In genomic region chr19:11052391-11052790, GRCh38 we compare ENCODE assay signal across 24 cellular contexts. TPM values are rescaled to one million over a fixed set of nuclear protein-coding genes. Genes with fewer than 3 reads are reported as not detected.
DNase-seq lines count a peak whose midpoint lies in the region; ATAC-seq, FAIRE-seq and TF ChIP-seq lines count a peak whose summit lies in the region.
"Had no signal": no experiment of that assay in that cellular context is flagged by ENCODE, and none has a peak within 500 bp of the region (broad histone marks: within the 10 kb centered on the region; RNA-seq: fewer than 3 reads in every experiment).

No MANE protein-coding gene starts in this region.

- CTCF ChIA-PET in activated CD4-positive, alpha-beta T cell treated with anti-CD3 and anti-CD28 coated beads, Interleukin-2, amount 10 ng/mL, durations not matched to agents 7 days and 5 days (lab: Charles Lee): interaction anchor here (1.2 kb wide), 1 partner anchor 74 kb away, joined by 3 read pairs; no protein-coding TSS in a partner anchor
- CTCF ChIA-PET in GM12878 (lab: Yijun Ruan, JAX): interaction anchor here (1.3 to 1.7 kb wide), 2 partner anchors 73 to 116 kb away, joined by 3 to 5 read pairs; no protein-coding TSS in a partner anchor

- no peak overlapping the region for H2AFZ ChIP-seq in Karpas-422 (ENCODE audit: low read length)
- no peak overlapping the region for H2AFZ ChIP-seq in GM12878 (ENCODE audit: control insufficient read depth, low read depth, low read length)
- H2AFZ ChIP-seq in trophoblast cell (ENCODE audit: insufficient read depth, low read length, poor library complexity): no peak overlapping the region

- BruUV-seq in GM12878 (replicated peaks; lab: Mats Ljungman, UMichigan): no TSS peak

- H3K36me3 Mint-ChIP-seq in activated CD4-positive, alpha-beta T cell treated with anti-CD3 and anti-CD28 coated beads, Interleukin-2, amount 10 ng/mL, durations not matched to agents 7 days and 5 days (ENCODE audit: low read depth): peaks cover 13% of the 10 kb centered on the region
- peaks cover 57 to 80% of the 10 kb centered on the region in 2 donors for H3K36me3 Mint-ChIP-seq in CD14-positive monocyte

- peak overlapping the region; percentile 72 for H3K27ac Mint-ChIP-seq in activated CD4-positive, alpha-beta T cell treated with anti-CD3 and anti-CD28 coated beads, Interleukin-2, amount 10 ng/mL, durations not matched to agents 7 days and 5 days
- H3K27ac Mint-ChIP-seq in CD14-positive monocyte: no peak overlapping the region
- H3K27ac Mint-ChIP-seq: activated CD8-positive, alpha-beta memory T cell treated with anti-CD3 and anti-CD28 coated beads, Interleukin-2, amount 10 ng/mL, durations not matched to agents 7 days and 5 days; activated naive CD8-positive, alpha-beta T cell treated with anti-CD3 and anti-CD28 coated beads, Interleukin-2, amount 50 U/mL, for 24 hours; activated T-helper 2 cell treated with anti-CD3 and anti-CD28 coated beads, Interferon-gamma antibody, Interleukin-2, Interleukin-4, amounts not matched to agents 10 μg/mL and 5 μg/mL and 100 μg/mL, durations not matched to agents 14 hours and 24 hours and 36 hours had no signal

- no peak overlapping the region for H2BK12ac ChIP-seq in trophoblast cell (ENCODE audit: low read length)

- no peak overlapping the region for H3K14ac ChIP-seq in trophoblast cell (ENCODE audit: low read length)

- H3K4me2 ChIP-seq in Karpas-422 (ENCODE audit: low read depth, low read length, poor library complexity, severe bottlenecking) (peak overlapping the region; percentile 79), GM12878 (ENCODE audit: control insufficient read depth, insufficient read depth) (0 out of 2 replicates have a peak overlapping the region, but pooled peaks have one; percentile 13), trophoblast cell (ENCODE audit: low read length) (no peak overlapping the region)

- H3K27me3 Mint-ChIP-seq in activated CD4-positive, alpha-beta T cell treated with anti-CD3 and anti-CD28 coated beads, Interleukin-2, amount 10 ng/mL, durations not matched to agents 7 days and 5 days: no peaks in the 10 kb centered on the region
- H3K27me3 Mint-ChIP-seq in CD14-positive monocyte (ENCODE audit: low read depth in 3 of 3): peaks cover 7 to 36% (median 26%) of the 10 kb centered on the region in 3 donors
- H3K27me3 Mint-ChIP-seq: activated CD8-positive, alpha-beta memory T cell treated with anti-CD3 and anti-CD28 coated beads, Interleukin-2, amount 10 ng/mL, durations not matched to agents 7 days and 5 days; activated naive CD8-positive, alpha-beta T cell treated with anti-CD3 and anti-CD28 coated beads, Interleukin-2, amount 50 U/mL, for 24 hours; stimulated activated naive CD8-positive, alpha-beta T cell treated with anti-CD3 and anti-CD28 coated beads, Interleukin-15, amount 100 ng/mL, for 72 hours had no signal

- peaks cover 11% of the 10 kb centered on the region for H3K79me2 ChIP-seq in Karpas-422 (ENCODE audit: low read length)
- no peaks in the 10 kb centered on the region; the same call in 1 of the 2 replicates for H3K79me2 ChIP-seq in GM12878 (ENCODE audit: control insufficient read depth, insufficient read depth, low read length)
- no peaks in the 10 kb centered on the region for H3K79me2 ChIP-seq in trophoblast cell (ENCODE audit: control insufficient read depth, insufficient read depth, low read length, poor library complexity)

- peak overlapping the region; percentile 19 for H3K9ac ChIP-seq in Karpas-422 (ENCODE audit: low read length)
- H3K9ac ChIP-seq in GM12878 (ENCODE audit: control insufficient read depth, insufficient read depth, low read length): no peak overlapping the region
- no peak overlapping the region for H3K9ac ChIP-seq in trophoblast cell (ENCODE audit: low read length)

- in situ Hi-C loops in GM12878 (cut with MboI): no loop called here

- DNase-seq in activated CD4-positive, alpha-beta T cell treated with anti-CD3 and anti-CD28 coated beads, Interleukin-2, amount 10 ng/mL, durations not matched to agents 7 days and 5 days: no peak
- DNase-seq in activated CD4-positive, alpha-beta T cell treated with anti-CD3 and anti-CD28 coated beads, Interleukin-2, amount 50 U/mL, for 48 hours: no peak
- DNase-seq in Karpas-422 (no peak), GM12878 (ENCODE audit: low read depth, low spot score) (no peak), trophoblast cell (peak; percentile 58 to 62), CD14-positive monocyte (ENCODE audit: low spot score) (no peak), NCI-H1436 (lab: John Stamatoyannopoulos, UW) (no peak), NCI-H748 treated with DMSO at 0.1 percent for 48 hours (lab: John Stamatoyannopoulos, UW) (no peak)
- DNase-seq: 8988T; activated CD4-positive, alpha-beta T cell treated with anti-CD3 and anti-CD28 coated beads for 48 hours; activated CD8-positive, alpha-beta memory T cell treated with anti-CD3 and anti-CD28 coated beads, Interleukin-2, amount 10 ng/mL, durations not matched to agents 7 days and 5 days; activated naive CD8-positive, alpha-beta T cell treated with anti-CD3 and anti-CD28 coated beads, Interleukin-2, amount 50 U/mL, for 24 hours; brain microvascular endothelial cell; GDM1; kidney glomerular epithelial cell; mammary epithelial cell; NCI-H1930; stimulated activated CD4-positive, alpha-beta T cell treated with anti-CD3 and anti-CD28 coated beads, Interleukin-4, amount 100 ng/mL, for 4 hours; stimulated activated naive CD8-positive, alpha-beta T cell treated with anti-CD3 and anti-CD28 coated beads, Interleukin-15, amount 100 ng/mL, for 72 hours had no signal

- POLR2A ChIA-PET in activated CD4-positive, alpha-beta T cell treated with anti-CD3 and anti-CD28 coated beads, Interleukin-2, amount 10 ng/mL, durations not matched to agents 7 days and 5 days (lab: Charles Lee): no interaction called here
- POLR2A ChIA-PET in GM12878 (lab: Charles Lee): no interaction called here

- no peak overlapping the region for H4K12ac ChIP-seq in trophoblast cell (ENCODE audit: low read depth, low read length)

- H3K23ac ChIP-seq in trophoblast cell (ENCODE audit: low read length): no peak overlapping the region

- H3K9me2 ChIP-seq in Karpas-422 (replicated peaks; ENCODE audit: insufficient read depth, low read length): no peaks in the 10 kb centered on the region

- H4K20me1 ChIP-seq in Karpas-422 (ENCODE audit: insufficient read depth, low read depth, low read length): no peaks in the 10 kb centered on the region
- no peaks in the 10 kb centered on the region for H4K20me1 ChIP-seq in GM12878 (ENCODE audit: control insufficient read depth, insufficient read depth)

- RAD21 ChIA-PET in GM12878 (lab: Charles Lee; ENCODE audit: unreplicated experiment): interaction anchor here (0.7 kb wide), 1 partner anchor 37 kb away, joined by 3 read pairs; the partner anchor contains the start of gene LDLR

- no peak overlapping the region for H3K4me3 Mint-ChIP-seq in activated CD4-positive, alpha-beta T cell treated with anti-CD3 and anti-CD28 coated beads, Interleukin-2, amount 10 ng/mL, durations not matched to agents 7 days and 5 days
- no peak overlapping the region for H3K4me3 Mint-ChIP-seq in CD14-positive monocyte
- H3K4me3 Mint-ChIP-seq: activated CD8-positive, alpha-beta memory T cell treated with anti-CD3 and anti-CD28 coated beads, Interleukin-2, amount 10 ng/mL, durations not matched to agents 7 days and 5 days; activated naive CD8-positive, alpha-beta T cell treated with anti-CD3 and anti-CD28 coated beads, Interleukin-2, amount 50 U/mL, for 24 hours; stimulated activated naive CD8-positive, alpha-beta T cell treated with anti-CD3 and anti-CD28 coated beads, Interleukin-15, amount 100 ng/mL, for 72 hours had no signal

- 77% methylated on average over 6 of the region's 6 CpGs for WGBS in GM12878 (ENCODE audit: insufficient coverage, insufficient replicate concordance, low lambda C conversion rate, missing lambda C conversion rate)
- WGBS in trophoblast cell (ENCODE audit: extremely low coverage, insufficient coverage, insufficient read length): no CpG with 5 or more reads among the region's 6 CpGs

- no peak overlapping the region for H2AK5ac ChIP-seq in trophoblast cell (ENCODE audit: low read length)

- peaks cover 4% of the 10 kb centered on the region; the same call in 1 of the 2 replicates for H3K36me3 ChIP-seq in Karpas-422 (ENCODE audit: insufficient read depth, low read length)
- peaks cover 9 to 13% of the 10 kb centered on the region in 2 experiments; a peak in 3 of 4 replicates for H3K36me3 ChIP-seq in GM12878 (ENCODE audit: control insufficient read depth in 2 of 2, insufficient read depth in 2 of 2, low read length in 1 of 2)
- peaks cover 57 to 65% of the 10 kb centered on the region in 2 experiments for H3K36me3 ChIP-seq in trophoblast cell (ENCODE audit: control insufficient read depth in 1 of 2, insufficient read depth in 2 of 2, low read length in 2 of 2)

- H3K9me3 ChIP-seq in Karpas-422 (ENCODE audit: low read length) (no peaks in the 10 kb centered on the region), GM12878 (replicated peaks; ENCODE audit: control insufficient read depth, insufficient read depth, low read length) (no peaks in the 10 kb centered on the region), trophoblast cell (ENCODE audit: insufficient read depth, low read depth, low read length) (peaks cover 1% of the 10 kb centered on the region)
- H3K9me3 ChIP-seq: tibial nerve had no signal

- TF ChIP-seq POLR2A in GM12878 (IDR thresholded peaks at IDR 0.05; ENCODE audit: low read depth, low read length): no peak

- ATAC-seq in GM12878: no peak
- ATAC-seq: activated CD8-positive, alpha-beta memory T cell treated with anti-CD3 and anti-CD28 coated beads, Interleukin-2, amount 10 ng/mL, durations not matched to agents 7 days and 5 days; activated naive CD8-positive, alpha-beta T cell treated with anti-CD3 and anti-CD28 coated beads, Interleukin-2, amount 50 U/mL, for 24 hours; HCT116; stimulated activated naive CD8-positive, alpha-beta T cell treated with anti-CD3 and anti-CD28 coated beads, Interleukin-15, amount 100 ng/mL, for 72 hours had no signal

- no peaks in the 10 kb centered on the region for H3K9me3 Mint-ChIP-seq in activated CD4-positive, alpha-beta T cell treated with anti-CD3 and anti-CD28 coated beads, Interleukin-2, amount 10 ng/mL, durations not matched to agents 7 days and 5 days
- H3K9me3 Mint-ChIP-seq in CD14-positive monocyte: no peaks in the 10 kb centered on the region
- H3K9me3 Mint-ChIP-seq: activated naive CD8-positive, alpha-beta T cell treated with anti-CD3 and anti-CD28 coated beads, Interleukin-2, amount 50 U/mL, for 24 hours; activated T-helper 2 cell treated with anti-CD3 and anti-CD28 coated beads, Interferon-gamma antibody, Interleukin-2, Interleukin-4, amounts not matched to agents 10 μg/mL and 5 μg/mL and 100 μg/mL, durations not matched to agents 14 hours and 24 hours and 36 hours; stimulated activated naive CD8-positive, alpha-beta T cell treated with anti-CD3 and anti-CD28 coated beads, Interleukin-15, amount 100 ng/mL, for 72 hours had no signal

- H4K8ac ChIP-seq in trophoblast cell (ENCODE audit: low read depth, low read length): no peak overlapping the region

- no peak overlapping the region for H3K4me3 ChIP-seq in Karpas-422 (ENCODE audit: low read length)
- H3K4me3 ChIP-seq in GM12878: no peak overlapping the region
- H3K4me3 ChIP-seq in trophoblast cell (ENCODE audit: low read depth, low read length): no peak overlapping the region
- H3K4me3 ChIP-seq: coronary artery, tibial nerve had no signal

- H3K4me1 Mint-ChIP-seq in activated CD4-positive, alpha-beta T cell treated with anti-CD3 and anti-CD28 coated beads, Interleukin-2, amount 10 ng/mL, durations not matched to agents 7 days and 5 days: peaks cover 35% of the 10 kb centered on the region
- H3K4me1 Mint-ChIP-seq in CD14-positive monocyte: peaks cover 30% of the 10 kb centered on the region

- no peaks in the 10 kb centered on the region for H3K27me3 ChIP-seq in Karpas-422 (ENCODE audit: low read length)
- no peaks in the 10 kb centered on the region for H3K27me3 ChIP-seq in GM12878 (replicated peaks in 1 of 2; ENCODE audit: control insufficient read depth in 2 of 2, insufficient read depth in 2 of 2, low read length in 1 of 2)
- H3K27me3 ChIP-seq in trophoblast cell (ENCODE audit: insufficient read depth, low read length): no peaks in the 10 kb centered on the region
- H3K27me3 ChIP-seq: brain microvascular endothelial cell, tibial nerve had no signal

- SMC1A ChIA-PET in GM12878 (lab: Charles Lee; ENCODE audit: uncharacterized antibody, unreplicated experiment): no interaction called here

- FAIRE-seq in GM12878 (lab: Jason Lieb, UNC): no peak
- FAIRE-seq: endometrium had no signal

- no peaks in the 10 kb centered on the region for H3K79me1 ChIP-seq in trophoblast cell (ENCODE audit: low read length)

- no peak overlapping the region for H2BK5ac ChIP-seq in trophoblast cell (ENCODE audit: low read depth, low read length, poor library complexity)

- H2BK120ac ChIP-seq in trophoblast cell (ENCODE audit: insufficient read depth, low read length, poor library complexity): no peak overlapping the region

- TF ChIP-seq RAD21 in GM12878 (IDR thresholded peaks at IDR 0.05; ENCODE audit: insufficient read depth, low read depth, low read length): no peak

- H4K91ac ChIP-seq in trophoblast cell (ENCODE audit: low read depth, low read length): no peak overlapping the region

- no peak for TF ChIP-seq CTCF in GM12878 (IDR thresholded peaks at IDR 0.05 in 2 of 3, conservative IDR thresholded peaks at IDR 0.05 in 1 of 3; ENCODE audit: control insufficient read depth in 2 of 3, extremely low read depth in 1 of 3, insufficient read depth in 1 of 3, low read depth in 3 of 3, low read length in 3 of 3)
- no peak for TF ChIP-seq CTCF in CD14-positive monocyte (IDR thresholded peaks at IDR 0.05)

- no peak overlapping the region for H3K4ac ChIP-seq in trophoblast cell (ENCODE audit: low read depth, low read length)

- no peak overlapping the region for H3K18ac ChIP-seq in trophoblast cell (ENCODE audit: low read length)

- no peak for TF ChIP-seq EP300 in GM12878 (IDR thresholded peaks at IDR 0.05; ENCODE audit: borderline replicate concordance in 1 of 2, control insufficient read depth in 1 of 2, low read depth in 2 of 2, low read length in 2 of 2)

- intact Hi-C loops in GM12878 (cut with micrococcal nuclease; ENCODE audit: unreplicated experiment): no loop called here
- intact Hi-C loops in CD14-positive monocyte (cut with micrococcal nuclease): no loop called here

- H3K4me1 ChIP-seq in Karpas-422 (ENCODE audit: low read length) (peaks cover 64% of the 10 kb centered on the region), GM12878 (ENCODE audit: control insufficient read depth, insufficient read depth, low read length) (peaks cover 41% of the 10 kb centered on the region), trophoblast cell (ENCODE audit: control insufficient read depth in 1 of 2, insufficient read depth in 2 of 2, low read length in 2 of 2) (no peaks in the 10 kb centered on the region)

- H3K27ac ChIP-seq in Karpas-422 (ENCODE audit: low read length) (peak overlapping the region; percentile 99), GM12878 (ENCODE audit: control insufficient read depth, insufficient read depth) (0 out of 2 replicates have a peak overlapping the region, but pooled peaks have one; percentile 37), trophoblast cell (ENCODE audit: low read depth, low read length) (no peak overlapping the region)
- H3K27ac ChIP-seq: brain microvascular endothelial cell, coronary artery, tibial nerve had no signal

RNA-seq across cellular contexts. Expression of gene LDLR, which starts 36.9 kb away (rescaled TPM):
- 10 to 100 TPM; 93.0 to 97.1 TPM for total RNA-seq in activated CD4-positive, alpha-beta T cell treated with anti-CD3 and anti-CD28 coated beads, Interleukin-2, amount 10 ng/mL, durations not matched to agents 7 days and 5 days
- total RNA-seq in Karpas-422 (2014; rRNA removed; shearing (Covaris generic); ENCODE audit: low replicate concordance): 49.8 and 99.9 TPM in 2 replicates
- 218 and 237 TPM in 2 replicates for total RNA-seq in GM12878 (2013; cell fraction: nucleolus; rRNA removed)
- 39.0 and 43.4 TPM in 2 replicates for total RNA-seq in GM12878 (2014; rRNA removed)
- 29.4 and 30.7 TPM in 2 replicates for total RNA-seq in GM12878 (2014; rRNA removed; fragmentation: Illumina TruSeq; extraction: Trizol)
- total RNA-seq in GM12878 (2021): 56.8 and 59.2 TPM in 2 replicates
- polyA plus RNA-seq in GM12878 (2011; ENCODE audit: low read depth): 13.2 TPM
- polyA plus RNA-seq in GM12878 (2011; rRNA removed): 19.4 and 42.8 TPM in 2 replicates
- polyA plus RNA-seq in GM12878 (2011; cell fraction: cytosol; rRNA removed): 34.6 and 36.3 TPM in 2 replicates
- polyA plus RNA-seq in GM12878 (2011; cell fraction: nucleus; rRNA removed): 49.0 and 57.5 TPM in 2 replicates
- 26.4 and 34.5 TPM in 2 replicates for polyA plus RNA-seq in GM12878 (2012)
- 23.1 and 25.3 TPM in 2 replicates for polyA plus RNA-seq in GM12878 (2014; fragmentation: Illumina TruSeq; extraction: Trizol)
- 10 to 100 TPM; 11.3 to 15.9 TPM for polyA plus RNA-seq in GM12878 (2014; fragmentation: Nextera tagmentation; extraction: Ambion mirVana)
- polyA plus RNA-seq in GM12878 (2014; rRNA removed): 26.7 and 38.4 TPM in 2 replicates
- polyA plus RNA-seq in GM12878 (2016; fragmentation: Nextera tagmentation; extraction: Ambion mirVana): 10 to 100 TPM; 17.1 to 18.5 TPM
- polyA minus RNA-seq in GM12878 (2011; rRNA and poly(A)+ RNA removed): 95.8 and 116 TPM in 2 replicates
- polyA minus RNA-seq in GM12878 (2011; cell fraction: cytosol; rRNA and poly(A)+ RNA removed): 39.6 and 41.5 TPM in 2 replicates
- polyA minus RNA-seq in GM12878 (2011; cell fraction: nucleus; rRNA and poly(A)+ RNA removed): 80.6 and 135 TPM in 2 replicates
- polyA plus RNA-seq in trophoblast cell (2013): 105 and 112 TPM in 2 replicates
- polyA plus RNA-seq in CD14-positive monocyte: 10 to 100 TPM; 19.8 to 21.2 TPM

Comparison
In these comparisons a context has a peak if more than half of its experiments do, and no peak if none do; other contexts are left out.
1. DNase-seq: peak in trophoblast cell (2 of 2); none in activated CD4-positive, alpha-beta T cell treated with anti-CD3 and anti-CD28 coated beads, Interleukin-2, amount 10 ng/mL, durations not matched to agents 7 days and 5 days (single experiment), activated CD4-positive, alpha-beta T cell treated with anti-CD3 and anti-CD28 coated beads, Interleukin-2, amount 50 U/mL, for 48 hours (0 of 2), Karpas-422 (single experiment), GM12878 (single experiment), CD14-positive monocyte (single experiment), NCI-H1436 (single experiment) and NCI-H748 treated with DMSO at 0.1 percent for 48 hours (single experiment).